8 cellular contexts compared by ENCODE assay signal in the genomic region with DNA sequence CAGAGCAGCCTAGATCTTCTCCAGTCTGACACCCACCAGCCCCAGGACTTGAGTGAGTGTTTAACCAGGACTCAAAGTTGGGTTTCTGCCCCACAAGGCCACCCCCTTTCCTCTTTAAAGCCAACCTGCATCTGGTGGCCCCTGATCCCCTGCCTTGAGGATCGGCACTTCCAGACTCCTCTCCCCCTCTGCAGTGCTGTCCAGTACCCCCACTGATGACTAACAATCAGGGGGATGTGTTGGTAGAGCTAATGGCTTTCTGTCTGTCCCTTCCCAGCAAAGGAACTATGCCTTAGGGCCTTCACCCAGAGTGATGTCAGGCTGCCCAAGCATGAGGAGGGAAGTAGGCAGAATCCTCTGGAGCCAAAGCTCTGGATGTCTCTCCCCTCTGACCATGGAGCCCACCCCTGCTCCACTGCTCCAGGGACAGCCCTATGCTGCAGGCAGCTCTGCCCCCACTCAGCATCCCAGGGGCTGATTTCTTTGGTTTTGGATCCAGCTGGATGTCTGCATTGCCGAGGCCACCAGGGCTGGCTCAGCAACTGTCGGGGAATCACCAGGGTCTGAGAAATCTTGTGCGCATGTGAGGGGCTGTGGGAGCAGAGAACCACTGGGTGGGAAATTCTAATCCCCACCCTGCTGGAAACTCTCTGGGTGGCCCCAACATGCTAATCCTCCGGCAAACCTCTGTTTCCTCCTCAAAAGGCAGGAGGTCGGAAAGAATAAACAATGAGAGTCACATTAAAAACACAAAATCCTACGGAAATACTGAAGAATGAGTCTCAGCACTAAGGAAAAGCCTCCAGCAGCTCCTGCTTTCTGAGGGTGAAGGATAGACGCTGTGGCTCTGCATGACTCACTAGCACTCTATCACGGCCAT. TPM values are rescaled to one million over a fixed set of nuclear protein-coding genes. Genes with fewer than 3 reads are reported as not detected.
DNase-seq lines count a peak whose midpoint lies in the region; ATAC-seq, FAIRE-seq and TF ChIP-seq lines count a peak whose summit lies in the region.

No MANE protein-coding gene starts in this region.

- H3K4me3 ChIP-seq in bronchial epithelial cell (ENCODE audit: low read depth, low read length) (no peak overlapping the region), mesendoderm (ENCODE audit: low read length) (no peak overlapping the region)

- peaks cover 14% of the 10 kb centered on the region for H3K4me1 ChIP-seq in mesendoderm (ENCODE audit: control insufficient read depth, low read depth, low read length)

- peak overlapping the region; percentile 8 for H3K18ac ChIP-seq in mesendoderm (ENCODE audit: low read length)

- H3K56ac ChIP-seq in mesendoderm (ENCODE audit: low read length): peak overlapping the region; percentile 66

- no peak for TF ChIP-seq CTCF in bronchial epithelial cell (IDR thresholded peaks at IDR 0.05; ENCODE audit: insufficient read depth, low read length, severe bottlenecking)

- peak overlapping the region; percentile 66 for H2AK5ac ChIP-seq in mesendoderm (ENCODE audit: low read length)

- WGBS in mesendoderm (ENCODE audit: extremely low coverage, insufficient coverage, low lambda C conversion rate): no CpG with 5 or more reads among the region's 9 CpGs

- peak; percentile 58 for DNase-seq in stimulated activated CD4-positive, alpha-beta T cell treated with anti-CD3 and anti-CD28 coated beads, Interleukin-4, amount 100 ng/mL, for 24 hours
- no peak for DNase-seq in stimulated activated CD4-positive, alpha-beta T cell treated with anti-CD3 and anti-CD28 coated beads, Interleukin-1b, Interleukin-23, amount 100 ng/mL, for 48 hours
- DNase-seq in bronchial epithelial cell (ENCODE audit: low read depth) (peak; percentile 41), mesendoderm (peak; percentile 36), activated gamma-delta T cell treated with Interleukin-2 at 50 U/mL for 16 hours (no peak)
- no peak for DNase-seq in central memory CD4-positive, alpha-beta T cell

- FAIRE-seq in bronchial epithelial cell (lab: Jason Lieb, UNC): no peak

- peak overlapping the region; percentile 16 for H3K9ac ChIP-seq in mesendoderm (ENCODE audit: low read length)

- H2BK15ac ChIP-seq in mesendoderm (replicated peaks; ENCODE audit: low read depth): no peak overlapping the region

- no peaks in the 10 kb centered on the region for H3K79me1 ChIP-seq in mesendoderm (ENCODE audit: low read length)

- H2BK5ac ChIP-seq in mesendoderm (ENCODE audit: low read length): peak overlapping the region; percentile 52

- H3K36me3 ChIP-seq in bronchial epithelial cell (ENCODE audit: control insufficient read depth, insufficient read depth, low read length): no peaks in the 10 kb centered on the region
- H3K36me3 ChIP-seq in mesendoderm (ENCODE audit: control insufficient read depth, insufficient read depth, low read length): no peaks in the 10 kb centered on the region

- no peak overlapping the region for H2BK120ac ChIP-seq in mesendoderm (ENCODE audit: low read depth, low read length)

- no peaks in the 10 kb centered on the region for H3K27me3 ChIP-seq in bronchial epithelial cell (ENCODE audit: control insufficient read depth, insufficient read depth, low read length)
- no peaks in the 10 kb centered on the region for H3K27me3 ChIP-seq in mesendoderm (ENCODE audit: insufficient read depth, low read length, poor library complexity)

- H3K23ac ChIP-seq in mesendoderm (ENCODE audit: low read length): no peak overlapping the region

- H4K5ac ChIP-seq in mesendoderm (ENCODE audit: low read length): no peak overlapping the region

- no peak overlapping the region for H4K8ac ChIP-seq in mesendoderm (ENCODE audit: low read depth, low read length)

- H3K27ac ChIP-seq in mesendoderm (ENCODE audit: low read depth, low read length): peak overlapping the region; percentile 51

- no peak for ATAC-seq in GM19455 (IDR thresholded peaks at IDR 0.05; ENCODE audit: unreplicated experiment)
- no peak for ATAC-seq in HG02938 (IDR thresholded peaks at IDR 0.05; ENCODE audit: unreplicated experiment)

- H3K79me2 ChIP-seq in mesendoderm (ENCODE audit: control insufficient read depth, insufficient read depth, low read length): no peaks in the 10 kb centered on the region

- no peak overlapping the region for H3K4me2 ChIP-seq in mesendoderm (ENCODE audit: low read length)

- H3K4ac ChIP-seq in mesendoderm (ENCODE audit: low read depth, low read length): peak overlapping the region; percentile 38

RNA-seq across cellular contexts. Expression of gene DAD1, which starts 42.9 kb away (rescaled TPM):
- total RNA-seq in bronchial epithelial cell: 193 and 236 TPM in 2 replicates
- 168 TPM for polyA plus RNA-seq in mesendoderm (2013, experiment 1 of 2)
- 167 TPM for polyA plus RNA-seq in mesendoderm (2013, experiment 2 of 2)

RNA-seq across cellular contexts. Expression of gene ABHD4, which starts 52.0 kb away (rescaled TPM):
- total RNA-seq in bronchial epithelial cell: 5.3 and 8.2 TPM in 2 replicates
- polyA plus RNA-seq in mesendoderm (2013, experiment 1 of 2): 35.9 TPM
- 31.8 TPM for polyA plus RNA-seq in mesendoderm (2013, experiment 2 of 2)

Comparison
In these comparisons a context has a peak if more than half of its experiments do, and no peak if none do; other contexts are left out.
1. DNase-seq: peak in stimulated activated CD4-positive, alpha-beta T cell treated with anti-CD3 and anti-CD28 coated beads, Interleukin-4, amount 100 ng/mL, for 24 hours (single experiment), bronchial epithelial cell (single experiment) and mesendoderm (single experiment); none in stimulated activated CD4-positive, alpha-beta T cell treated with anti-CD3 and anti-CD28 coated beads, Interleukin-1b, Interleukin-23, amount 100 ng/mL, for 48 hours (single experiment), activated gamma-delta T cell treated with Interleukin-2 at 50 U/mL for 16 hours (single experiment) and central memory CD4-positive, alpha-beta T cell (single experiment).